1 cellular context compared by ENCODE assay signal in genomic region chr1:202146279-202146678, GRCh38.
TF ChIP-seq lines count a peak whose summit lies in the region.

No MANE protein-coding gene starts in this region.

TF ChIP-seq in K562, 482 proteins besides CTCF, POLR2A, EP300 and RAD21:
- TF ChIP-seq ESRRA (IDR thresholded peaks at IDR 0.05; ENCODE audit: borderline replicate concordance, low read depth): no peak
- TF ChIP-seq RBM22 (IDR thresholded peaks at IDR 0.05; ENCODE audit: low read depth, low read length, poor library complexity, severe bottlenecking): no peak
- no peak for TF ChIP-seq KDM4B (IDR thresholded peaks at IDR 0.05; ENCODE audit: borderline replicate concordance in 2 of 2, low read depth in 1 of 2)
- no peak for TF ChIP-seq HMG20B (CRISPR knock-in tag; IDR thresholded peaks at IDR 0.05)
- TF ChIP-seq SMAD3 (CRISPR knock-in tag; conservative IDR thresholded peaks at IDR 0.05): no peak
- 0 out of 2 replicates have a peak, but pooled peaks have one; percentile 10 for TF ChIP-seq MBD2 (IDR thresholded peaks at IDR 0.05; ENCODE audit: borderline replicate concordance, low read depth)
- TF ChIP-seq ETS2 (tag; IDR thresholded peaks at IDR 0.05; ENCODE audit: borderline replicate concordance, poor library complexity, severe bottlenecking): no peak
- TF ChIP-seq DACH1 (IDR thresholded peaks at IDR 0.05; ENCODE audit: partially characterized antibody): no peak
- no peak for TF ChIP-seq ZNF57 (CRISPR knock-in tag; IDR thresholded peaks at IDR 0.05)
- peak; percentile 46 for TF ChIP-seq POLR2B (IDR thresholded peaks at IDR 0.05; ENCODE audit: low read depth, partially characterized antibody)
- peak; percentile 76 for TF ChIP-seq SUPT5H (IDR thresholded peaks at IDR 0.05)
- TF ChIP-seq ZFPM2 (CRISPR knock-in tag; IDR thresholded peaks at IDR 0.05): no peak
- TF ChIP-seq SIX5 (IDR thresholded peaks at IDR 0.05; ENCODE audit: borderline replicate concordance in 1 of 2, insufficient read depth in 1 of 2, low read depth in 1 of 2, low read length in 2 of 2): no peak
- TF ChIP-seq DNMT1 (IDR thresholded peaks at IDR 0.05): no peak
- no peak for TF ChIP-seq ZNF24 (IDR thresholded peaks at IDR 0.05)
- no peak for TF ChIP-seq RBM17 (IDR thresholded peaks at IDR 0.05; ENCODE audit: borderline replicate concordance, low read depth, low read length)
- no peak for TF ChIP-seq MEIS2 (IDR thresholded peaks at IDR 0.05; ENCODE audit: partially characterized antibody)
- no peak for TF ChIP-seq DIDO1 (tag; IDR thresholded peaks at IDR 0.05; ENCODE audit: low read depth)
- TF ChIP-seq HLTF (IDR thresholded peaks at IDR 0.05): no peak
- TF ChIP-seq TCF15 (CRISPR knock-in tag; IDR thresholded peaks at IDR 0.05): no peak
- TF ChIP-seq ZKSCAN8 (CRISPR knock-in tag; IDR thresholded peaks at IDR 0.05): no peak
- TF ChIP-seq FOSL1 (tag; conservative IDR thresholded peaks at IDR 0.05): no peak
- TF ChIP-seq POLR2AphosphoS2 (IDR thresholded peaks at IDR 0.05; ENCODE audit: low read length): peak; percentile 10; the same call in 1 of the 2 replicates
- no peak for TF ChIP-seq TEAD4 (IDR thresholded peaks at IDR 0.05; ENCODE audit: low read length)
- TF ChIP-seq TEAD4 (CRISPR knock-in tag; IDR thresholded peaks at IDR 0.05; ENCODE audit: borderline replicate concordance): no peak
- TF ChIP-seq NCOA2 (IDR thresholded peaks at IDR 0.05; ENCODE audit: partially characterized antibody in 2 of 2): no peak
- no peak for TF ChIP-seq ZNF274 (IDR thresholded peaks at IDR 0.05; ENCODE audit: borderline replicate concordance, low read depth, low read length)
- TF ChIP-seq SIN3B (IDR thresholded peaks at IDR 0.05; ENCODE audit: low read depth): no peak
- TF ChIP-seq SMAD4 (CRISPR knock-in tag; conservative IDR thresholded peaks at IDR 0.05): no peak
- TF ChIP-seq, protein P1, sequence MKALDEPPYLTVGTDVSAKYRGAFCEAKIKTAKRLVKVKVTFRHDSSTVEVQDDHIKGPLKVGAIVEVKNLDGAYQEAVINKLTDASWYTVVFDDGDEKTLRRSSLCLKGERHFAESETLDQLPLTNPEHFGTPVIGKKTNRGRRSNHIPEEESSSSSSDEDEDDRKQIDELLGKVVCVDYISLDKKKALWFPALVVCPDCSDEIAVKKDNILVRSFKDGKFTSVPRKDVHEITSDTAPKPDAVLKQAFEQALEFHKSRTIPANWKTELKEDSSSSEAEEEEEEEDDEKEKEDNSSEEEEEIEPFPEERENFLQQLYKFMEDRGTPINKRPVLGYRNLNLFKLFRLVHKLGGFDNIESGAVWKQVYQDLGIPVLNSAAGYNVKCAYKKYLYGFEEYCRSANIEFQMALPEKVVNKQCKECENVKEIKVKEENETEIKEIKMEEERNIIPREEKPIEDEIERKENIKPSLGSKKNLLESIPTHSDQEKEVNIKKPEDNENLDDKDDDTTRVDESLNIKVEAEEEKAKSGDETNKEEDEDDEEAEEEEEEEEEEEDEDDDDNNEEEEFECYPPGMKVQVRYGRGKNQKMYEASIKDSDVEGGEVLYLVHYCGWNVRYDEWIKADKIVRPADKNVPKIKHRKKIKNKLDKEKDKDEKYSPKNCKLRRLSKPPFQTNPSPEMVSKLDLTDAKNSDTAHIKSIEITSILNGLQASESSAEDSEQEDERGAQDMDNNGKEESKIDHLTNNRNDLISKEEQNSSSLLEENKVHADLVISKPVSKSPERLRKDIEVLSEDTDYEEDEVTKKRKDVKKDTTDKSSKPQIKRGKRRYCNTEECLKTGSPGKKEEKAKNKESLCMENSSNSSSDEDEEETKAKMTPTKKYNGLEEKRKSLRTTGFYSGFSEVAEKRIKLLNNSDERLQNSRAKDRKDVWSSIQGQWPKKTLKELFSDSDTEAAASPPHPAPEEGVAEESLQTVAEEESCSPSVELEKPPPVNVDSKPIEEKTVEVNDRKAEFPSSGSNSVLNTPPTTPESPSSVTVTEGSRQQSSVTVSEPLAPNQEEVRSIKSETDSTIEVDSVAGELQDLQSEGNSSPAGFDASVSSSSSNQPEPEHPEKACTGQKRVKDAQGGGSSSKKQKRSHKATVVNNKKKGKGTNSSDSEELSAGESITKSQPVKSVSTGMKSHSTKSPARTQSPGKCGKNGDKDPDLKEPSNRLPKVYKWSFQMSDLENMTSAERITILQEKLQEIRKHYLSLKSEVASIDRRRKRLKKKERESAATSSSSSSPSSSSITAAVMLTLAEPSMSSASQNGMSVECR (CRISPR knock-in tag; IDR thresholded peaks at IDR 0.05): no peak
- TF ChIP-seq ZC3H4 (CRISPR knock-in tag; IDR thresholded peaks at IDR 0.05; ENCODE audit: borderline replicate concordance): no peak
- TF ChIP-seq ZNF408 (CRISPR knock-in tag; IDR thresholded peaks at IDR 0.05; ENCODE audit: low read depth): no peak
- TF ChIP-seq ZNF76 (CRISPR knock-in tag; IDR thresholded peaks at IDR 0.05; ENCODE audit: borderline replicate concordance): no peak
- TF ChIP-seq L3MBTL2 (IDR thresholded peaks at IDR 0.05): no peak
- no peak for TF ChIP-seq TEAD2 (tag; IDR thresholded peaks at IDR 0.05)
- TF ChIP-seq ZNF3 (CRISPR knock-in tag; IDR thresholded peaks at IDR 0.05): peak; percentile 10; the same call in 1 of the 2 replicates
- no peak for TF ChIP-seq MYNN (IDR thresholded peaks at IDR 0.05)
- no peak for TF ChIP-seq MYNN (CRISPR knock-in tag; IDR thresholded peaks at IDR 0.05)
- no peak for TF ChIP-seq RFX7 (CRISPR knock-in tag; IDR thresholded peaks at IDR 0.05)
